In genomic region chr12:15209782-15210181, GRCh38 we compare ENCODE assay signal across 13 cellular contexts. TPM values are rescaled to one million over a fixed set of nuclear protein-coding genes. Genes with fewer than 3 reads are reported as not detected.
A peak's percentile ranks its signal among the peaks of the same experiment; 100 is the strongest.
DNase-seq lines count a peak whose midpoint lies in the region; ATAC-seq, FAIRE-seq and TF ChIP-seq lines count a peak whose summit lies in the region.
"Had no signal": no experiment of that assay in that cellular context is flagged by ENCODE, and none has a peak within 500 bp of the region (broad histone marks: within the 10 kb centered on the region; RNA-seq: fewer than 3 reads in every experiment).

No MANE protein-coding gene starts in this region.

- TF ChIP-seq POLR2A in esophagus muscularis mucosa (IDR thresholded peaks at IDR 0.05; ENCODE audit: low read depth), result no peak

- intact Hi-C loops in esophagus muscularis mucosa (cut with DNase I), result no loop called here

- no peaks in the 10 kb centered on the region for H3K9me3 ChIP-seq in esophagus muscularis mucosa
- H3K9me3 ChIP-seq: tibial nerve had no signal

- H3K9me3 Mint-ChIP-seq in mesothelial cell of epicardium, result peaks cover 1% of the 10 kb centered on the region

- peaks cover 4 to 61% (median 16%) of the 10 kb centered on the region in 4 donors for H3K4me1 ChIP-seq in esophagus muscularis mucosa

- peaks cover 32% of the 10 kb centered on the region for H3K36me3 Mint-ChIP-seq in mesothelial cell of epicardium

- TF ChIP-seq CTCF in esophagus muscularis mucosa (IDR thresholded peaks at IDR 0.05) (no peak), mesothelial cell of epicardium (IDR thresholded peaks at IDR 0.05; ENCODE audit: unreplicated experiment) (no peak)

- no peak for TF ChIP-seq EP300 in esophagus muscularis mucosa (IDR thresholded peaks at IDR 0.05)

- H3K36me3 ChIP-seq in esophagus muscularis mucosa, result no peaks in the 10 kb centered on the region
- H3K36me3 ChIP-seq: tibial nerve had no signal

- peak overlapping the region; percentile 4 for H3K27ac Mint-ChIP-seq in mesothelial cell of epicardium

- H3K4me1 Mint-ChIP-seq in mesothelial cell of epicardium, result peaks cover 22% of the 10 kb centered on the region

- no peak for FAIRE-seq in urothelium cell line (lab: Jason Lieb, UNC)
- FAIRE-seq: D721Med, GM12892 had no signal

- DNase-seq in NCI-H446 treated with DMSO at 0.1 percent for 48 hours (lab: John Stamatoyannopoulos, UW), result peak; percentile 37
- DNase-seq in esophagus muscularis mucosa (ENCODE audit: extremely low spot score), result no peak
- no peak for DNase-seq in mesothelial cell of epicardium (ENCODE audit: low spot score in 2 of 2, unreplicated experiment in 2 of 2)
- peak; percentile 27 for DNase-seq in urothelium cell line (ENCODE audit: low spot score)
- no peak for DNase-seq in NCI-H1417 treated with DMSO at 0.1 percent for 48 hours (lab: John Stamatoyannopoulos, UW)
- DNase-seq: activated CD4-positive, alpha-beta T cell treated with anti-CD3 and anti-CD28 coated beads, Interleukin-2, amount 50 U/mL, for 48 hours; NCI-H1105 treated with DMSO at 0.1 percent for 48 hours; NCI-H82 had no signal

- H3K27me3 Mint-ChIP-seq in mesothelial cell of epicardium (ENCODE audit: low read depth), result no peaks in the 10 kb centered on the region

- H3K4me3 Mint-ChIP-seq in mesothelial cell of epicardium, result no peak overlapping the region

- WGBS in esophagus muscularis mucosa, result 45% methylated on average over 1 of the region's 1 CpG

- H3K27me3 ChIP-seq in esophagus muscularis mucosa, result no peaks in the 10 kb centered on the region
- H3K27me3 ChIP-seq: tibial nerve had no signal

- ATAC-seq in HG03460 (IDR thresholded peaks at IDR 0.05; ENCODE audit: unreplicated experiment) (no peak), GM21528 (IDR thresholded peaks at IDR 0.05; ENCODE audit: low FRiP score, unreplicated experiment) (no peak)

- no peak overlapping the region for H3K4me3 ChIP-seq in esophagus muscularis mucosa
- H3K4me3 ChIP-seq: tibial nerve had no signal

- peak overlapping the region; percentile 40 to 63 (median 52) for H3K27ac ChIP-seq in esophagus muscularis mucosa (replicated peaks in 1 of 4)

RNA-seq across cellular contexts. Expression of gene RERG, which starts 11.4 kb away (rescaled TPM):
- total RNA-seq in esophagus muscularis mucosa, result 10 to 100 TPM in 3 of 4 donors, 1 to 10 TPM in 1; 5.0 to 15.4 (median 12.7) TPM
- 28.6 to 34.0 TPM (median 33.3 TPM) in 3 replicates for total RNA-seq in mesothelial cell of epicardium

Comparison
In these comparisons a context has a peak if more than half of its experiments do, and no peak if none do; other contexts are left out.
1. DNase-seq: peak in NCI-H446 treated with DMSO at 0.1 percent for 48 hours (single experiment) and urothelium cell line (single experiment); none in esophagus muscularis mucosa (single experiment), mesothelial cell of epicardium (0 of 2) and NCI-H1417 treated with DMSO at 0.1 percent for 48 hours (single experiment).